Comparison of ENCODE assay signal across 24 cellular contexts in the genomic region with DNA sequence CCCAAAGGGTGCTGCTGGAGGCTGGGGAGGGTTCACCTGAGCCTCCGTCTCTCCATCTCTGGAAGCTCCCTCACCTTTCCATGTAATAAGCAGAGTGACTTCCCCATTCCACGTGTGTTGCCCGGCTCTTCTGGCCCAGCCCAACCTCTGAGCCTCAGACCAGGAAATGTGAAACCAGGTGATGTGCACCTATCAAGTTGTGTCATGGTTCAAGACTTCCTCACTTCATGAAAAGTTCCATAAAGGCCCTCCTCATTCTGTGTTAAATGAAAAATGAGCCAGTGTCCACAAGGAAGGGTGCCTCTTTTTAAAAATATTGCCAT.
A peak's percentile ranks its signal among the peaks of the same experiment; 100 is the strongest.
DNase-seq lines count a peak whose midpoint lies in the region; ATAC-seq and TF ChIP-seq lines count a peak whose summit lies in the region.
"Had no signal": no experiment of that assay in that cellular context is flagged by ENCODE, and none has a peak within 500 bp of the region (broad histone marks: within the 10 kb centered on the region; RNA-seq: fewer than 3 reads in every experiment).

No MANE protein-coding gene starts in this region.

- H3K4me3 ChIP-seq in BLaER1 treated with 17β-estradiol and CSF1 and Interleukin-3, amounts not matched to agents 10 nM and 100 nM, result no peak overlapping the region
- H3K4me3 ChIP-seq in naive thymus-derived CD4-positive, alpha-beta T cell (ENCODE audit: low read length), result no peak overlapping the region

- H3K9me3 ChIP-seq in BLaER1 treated with 17β-estradiol and CSF1 and Interleukin-3, amounts not matched to agents 10 nM and 100 nM (replicated peaks in 1 of 11), result no peaks in the 10 kb centered on the region
- no peaks in the 10 kb centered on the region for H3K9me3 ChIP-seq in naive thymus-derived CD4-positive, alpha-beta T cell (ENCODE audit: control insufficient read depth in 2 of 3, low read length in 3 of 3)

- no peak overlapping the region for H3K9ac ChIP-seq in BLaER1 treated with 17β-estradiol and CSF1 and Interleukin-3, amounts not matched to agents 10 nM and 100 nM
- H3K9ac ChIP-seq: KMS-11 had no signal

- POLR2A ChIA-PET in naive thymus-derived CD4-positive, alpha-beta T cell (lab: Charles Lee), result no interaction called here

- no peak for ATAC-seq in naive thymus-derived CD4-positive, alpha-beta T cell
- ATAC-seq: stimulated activated naive CD8-positive, alpha-beta T cell treated with anti-CD3 and anti-CD28 coated beads, Interleukin-15, Interleukin-2, amounts not matched to agents 100 U/mL and 50 U/mL, for 24 hours; T-cell had no signal

- CTCF ChIA-PET in naive thymus-derived CD4-positive, alpha-beta T cell (lab: Charles Lee), result no interaction called here

- intact Hi-C loops in naive thymus-derived CD4-positive, alpha-beta T cell (cut with micrococcal nuclease), result no loop called here

- H3K27me3 ChIP-seq in BLaER1 treated with 17β-estradiol and CSF1 and Interleukin-3, amounts not matched to agents 10 nM and 100 nM, result no peaks in the 10 kb centered on the region
- H3K27me3 ChIP-seq in naive thymus-derived CD4-positive, alpha-beta T cell (ENCODE audit: control insufficient read depth in 2 of 2, insufficient read depth in 2 of 2, low read length in 2 of 2), result no peaks in the 10 kb centered on the region

- no peak overlapping the region for H3K27ac ChIP-seq in BLaER1 treated with 17β-estradiol and CSF1 and Interleukin-3, amounts not matched to agents 10 nM and 100 nM
- H3K27ac ChIP-seq in naive thymus-derived CD4-positive, alpha-beta T cell (ENCODE audit: low read depth, low read length), result no peak overlapping the region
- H3K27ac ChIP-seq: KMS-11 had no signal

- H4K20me1 ChIP-seq in BLaER1 treated with 17β-estradiol and CSF1 and Interleukin-3, amounts not matched to agents 10 nM and 100 nM, result peaks cover 0 to 4% (median 0%) of the 10 kb centered on the region in 11 experiments; a peak in 1 of 22 replicates

- H3K36me3 ChIP-seq in BLaER1 treated with 17β-estradiol and CSF1 and Interleukin-3, amounts not matched to agents 10 nM and 100 nM, result no peaks in the 10 kb centered on the region
- H3K36me3 ChIP-seq in naive thymus-derived CD4-positive, alpha-beta T cell (ENCODE audit: control insufficient read depth in 2 of 3, insufficient read depth in 3 of 3, low read length in 3 of 3), result no peaks in the 10 kb centered on the region

- H3K27ac Mint-ChIP-seq in glutamatergic neuron (ENCODE audit: unreplicated experiment) (peak overlapping the region; percentile 60), progenitor cell of endocrine pancreas (peak overlapping the region; percentile 33)
- no peak overlapping the region for H3K27ac Mint-ChIP-seq in naive thymus-derived CD4-positive, alpha-beta T cell
- H3K27ac Mint-ChIP-seq: activated naive CD4-positive, alpha-beta T cell treated with anti-CD3 and anti-CD28 coated beads for 36 hours; activated T-cell treated with anti-CD3 and anti-CD28 coated beads, Interleukin-2, amount 50 U/mL, for 24 hours; dendritic cell treated with granulocyte-macrophage colony-stimulating factor and Interleukin-4, amounts not matched to agents 40 ng/mL and 50 ng/mL, for 4 days; T-cell had no signal

- DNase-seq in HT-29 (ENCODE audit: low spot score) (peak; percentile 58), glutamatergic neuron (no peak), progenitor cell of endocrine pancreas (ENCODE audit: low spot score, unreplicated experiment) (no peak), superior temporal gyrus (ENCODE audit: extremely low spot score) (no peak)
- no peak for DNase-seq in activated CD4-positive, alpha-beta T cell treated with anti-CD3 and anti-CD28 coated beads for 48 hours
- DNase-seq in naive thymus-derived CD4-positive, alpha-beta T cell, result no peak
- DNase-seq in activated naive CD4-positive, alpha-beta T cell treated with Interleukin-2 at 50 U/mL for 16 hours, result no peak
- DNase-seq: ACHN; activated CD4-positive, CD25-positive, alpha-beta regulatory T cell treated with anti-CD3 and anti-CD28 coated beads, Interleukin-2, amount 50 U/mL, for 72 hours; activated naive CD4-positive, alpha-beta T cell treated with anti-CD3 and anti-CD28 coated beads for 36 hours; activated T-cell treated with anti-CD3 and anti-CD28 coated beads, Interleukin-2, amount 50 U/mL, for 24 hours; amniotic stem cell; C1 segment of cervical spinal cord; HCEC 1CT; MV-4-11; NCI-H774; OCI-M1; SIG-M5; stimulated activated CD4-positive, alpha-beta T cell treated with anti-CD3 and anti-CD28 coated beads, Interleukin-4, amount 100 ng/mL, for 4 hours; stimulated activated naive CD8-positive, alpha-beta T cell treated with anti-CD3 and anti-CD28 coated beads, Interleukin-15, Interleukin-2, amounts not matched to agents 100 U/mL and 50 U/mL, for 24 hours; T-cell had no signal

- peak overlapping the region; percentile 65 for H3K4me3 Mint-ChIP-seq in glutamatergic neuron (ENCODE audit: unreplicated experiment)
- no peak overlapping the region for H3K4me3 Mint-ChIP-seq in progenitor cell of endocrine pancreas (ENCODE audit: low read depth)
- H3K4me3 Mint-ChIP-seq in naive thymus-derived CD4-positive, alpha-beta T cell, result no peak overlapping the region
- H3K4me3 Mint-ChIP-seq: activated naive CD4-positive, alpha-beta T cell treated with anti-CD3 and anti-CD28 coated beads for 36 hours; activated T-cell treated with anti-CD3 and anti-CD28 coated beads, Interleukin-2, amount 50 U/mL, for 24 hours; dendritic cell treated with granulocyte-macrophage colony-stimulating factor and Interleukin-4, amounts not matched to agents 40 ng/mL and 50 ng/mL, for 4 days; T-cell had no signal

- H3K4me1 ChIP-seq in BLaER1 treated with 17β-estradiol and CSF1 and Interleukin-3, amounts not matched to agents 10 nM and 100 nM, result peaks cover 14 to 28% (median 27%) of the 10 kb centered on the region in 10 experiments
- no peaks in the 10 kb centered on the region for H3K4me1 ChIP-seq in naive thymus-derived CD4-positive, alpha-beta T cell (ENCODE audit: control insufficient read depth in 2 of 2, insufficient read depth in 2 of 2, low read length in 2 of 2)

- peaks cover 54% of the 10 kb centered on the region for H3K4me1 Mint-ChIP-seq in glutamatergic neuron (ENCODE audit: low read depth, unreplicated experiment)
- peaks cover 84% of the 10 kb centered on the region for H3K4me1 Mint-ChIP-seq in progenitor cell of endocrine pancreas (ENCODE audit: low read depth)
- H3K4me1 Mint-ChIP-seq in naive thymus-derived CD4-positive, alpha-beta T cell, result no peaks in the 10 kb centered on the region
- H3K4me1 Mint-ChIP-seq: T-cell had no signal

- H3K9me3 Mint-ChIP-seq in glutamatergic neuron (ENCODE audit: unreplicated experiment), result peaks cover 17% of the 10 kb centered on the region
- H3K9me3 Mint-ChIP-seq in progenitor cell of endocrine pancreas (ENCODE audit: low read depth), result no peaks in the 10 kb centered on the region
- no peaks in the 10 kb centered on the region for H3K9me3 Mint-ChIP-seq in naive thymus-derived CD4-positive, alpha-beta T cell
- H3K9me3 Mint-ChIP-seq: activated naive CD4-positive, alpha-beta T cell treated with anti-CD3 and anti-CD28 coated beads for 36 hours; activated T-cell treated with anti-CD3 and anti-CD28 coated beads, Interleukin-2, amount 50 U/mL, for 24 hours; dendritic cell treated with granulocyte-macrophage colony-stimulating factor and Interleukin-4, amounts not matched to agents 40 ng/mL and 50 ng/mL, for 4 days; T-cell had no signal

- peak overlapping the region in 10 of 11 experiments; percentile 32 to 68 (median 46); a peak in 18 of 22 replicates for H3K4me2 ChIP-seq in BLaER1 treated with 17β-estradiol and CSF1 and Interleukin-3, amounts not matched to agents 10 nM and 100 nM
- H3K4me2 ChIP-seq: KMS-11 had no signal

- H3K27me3 Mint-ChIP-seq in glutamatergic neuron (ENCODE audit: unreplicated experiment) (peaks cover 15% of the 10 kb centered on the region), progenitor cell of endocrine pancreas (no peaks in the 10 kb centered on the region)
- peaks cover 0 to 4% (median 0%) of the 10 kb centered on the region in 5 donors for H3K27me3 Mint-ChIP-seq in naive thymus-derived CD4-positive, alpha-beta T cell
- H3K27me3 Mint-ChIP-seq: activated T-cell treated with anti-CD3 and anti-CD28 coated beads, Interleukin-2, amount 50 U/mL, for 24 hours; dendritic cell treated with granulocyte-macrophage colony-stimulating factor and Interleukin-4, amounts not matched to agents 40 ng/mL and 50 ng/mL, for 4 days had no signal

- H3K36me3 Mint-ChIP-seq in glutamatergic neuron (ENCODE audit: unreplicated experiment), result no peaks in the 10 kb centered on the region
- no peaks in the 10 kb centered on the region for H3K36me3 Mint-ChIP-seq in progenitor cell of endocrine pancreas (ENCODE audit: insufficient read depth)
- no peaks in the 10 kb centered on the region for H3K36me3 Mint-ChIP-seq in naive thymus-derived CD4-positive, alpha-beta T cell
- H3K36me3 Mint-ChIP-seq: T-cell had no signal

- TF ChIP-seq CTCF in glutamatergic neuron (IDR thresholded peaks at IDR 0.05; ENCODE audit: partially characterized antibody, unreplicated experiment) (no peak), progenitor cell of endocrine pancreas (IDR thresholded peaks at IDR 0.05; ENCODE audit: unreplicated experiment) (no peak)

Comparison
In these comparisons a context has a peak if more than half of its experiments do, and no peak if none do; other contexts are left out.
1. H3K27ac Mint-ChIP-seq: peak in glutamatergic neuron (single experiment) and progenitor cell of endocrine pancreas (single experiment); none in naive thymus-derived CD4-positive, alpha-beta T cell (0 of 9).